In the genomic region with DNA sequence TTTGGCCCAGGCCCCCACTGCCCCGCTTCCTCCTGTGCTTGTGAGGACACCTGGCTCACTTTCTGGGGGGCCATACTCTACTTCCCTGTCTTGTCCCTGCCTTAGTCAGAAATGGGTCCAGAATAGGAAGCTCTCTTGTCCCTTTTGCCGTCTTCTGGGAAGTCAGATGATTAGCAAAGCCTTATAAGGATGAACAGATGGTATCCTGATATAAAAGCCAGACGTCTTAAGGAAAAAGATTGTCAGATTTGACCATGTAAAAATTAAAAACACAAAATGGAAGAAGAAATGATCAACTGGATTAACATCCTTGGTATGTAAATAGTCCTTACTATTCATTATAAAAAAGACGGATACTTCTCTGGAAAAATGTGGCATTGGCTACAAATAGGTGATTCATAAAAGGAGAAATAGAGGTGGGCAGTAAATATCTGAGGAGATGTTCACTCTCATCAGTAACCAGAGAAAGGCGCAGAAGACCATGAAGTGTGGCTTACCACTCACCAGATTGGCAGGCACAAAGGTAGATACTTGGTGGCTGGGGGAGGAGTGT, we compare ENCODE assay signal across 18 cellular contexts.
"Had no signal": no experiment of that assay in that cellular context is flagged by ENCODE, and none has a peak within 500 bp of the region (broad histone marks: within the 10 kb centered on the region; RNA-seq: fewer than 3 reads in every experiment).

No MANE protein-coding gene starts in this region.

- ATAC-seq: activated CD8-positive, alpha-beta T cell treated with anti-CD3 and anti-CD28 coated beads for 36 hours; gastroesophageal sphincter; psoas muscle; right lobe of liver had no signal

- H3K4me3 ChIP-seq: adrenal gland, gastroesophageal sphincter, lower lobe of right lung, psoas muscle, right lobe of liver, spleen had no signal

- H3K27me3 ChIP-seq: adrenal gland, gastroesophageal sphincter, right lobe of liver, spleen had no signal

- H3K4me1 ChIP-seq: adrenal gland, gastroesophageal sphincter, lower lobe of right lung, psoas muscle, right lobe of liver had no signal

- H3K9me3 ChIP-seq: adrenal gland, gastroesophageal sphincter, lower lobe of right lung, psoas muscle, right lobe of liver, spleen had no signal

- H3K27ac ChIP-seq: adrenal gland, gastroesophageal sphincter, lower lobe of right lung, psoas muscle, right lobe of liver, spleen, VCaP had no signal

- DNase-seq: activated CD4-positive, alpha-beta T cell treated with anti-CD3 and anti-CD28 coated beads for 4 hours; activated CD8-positive, alpha-beta memory T cell treated with anti-CD3 and anti-CD28 coated beads, Interleukin-2, amount 50 U/mL, for 4 hours; activated CD8-positive, alpha-beta T cell treated with anti-CD3 and anti-CD28 coated beads for 36 hours; activated naive CD4-positive, alpha-beta T cell treated with anti-CD3 and anti-CD28 coated beads, Interleukin-2, amount 50 U/mL, for 16 hours; caudate nucleus; cortex of kidney; effector memory CD4-positive, alpha-beta T cell; lower lobe of right lung; nucleus accumbens; psoas muscle; right lobe of liver; spleen; stimulated activated CD4-positive, alpha-beta T cell treated with anti-CD3 and anti-CD28 coated beads, Interleukin-1b, Interleukin-23, amount 100 ng/mL, for 48 hours; stimulated activated naive CD4-positive, alpha-beta T cell treated with Interleukin-2 at 50 U/mL for 16 hours; T1000 had no signal
